In the genomic region with DNA sequence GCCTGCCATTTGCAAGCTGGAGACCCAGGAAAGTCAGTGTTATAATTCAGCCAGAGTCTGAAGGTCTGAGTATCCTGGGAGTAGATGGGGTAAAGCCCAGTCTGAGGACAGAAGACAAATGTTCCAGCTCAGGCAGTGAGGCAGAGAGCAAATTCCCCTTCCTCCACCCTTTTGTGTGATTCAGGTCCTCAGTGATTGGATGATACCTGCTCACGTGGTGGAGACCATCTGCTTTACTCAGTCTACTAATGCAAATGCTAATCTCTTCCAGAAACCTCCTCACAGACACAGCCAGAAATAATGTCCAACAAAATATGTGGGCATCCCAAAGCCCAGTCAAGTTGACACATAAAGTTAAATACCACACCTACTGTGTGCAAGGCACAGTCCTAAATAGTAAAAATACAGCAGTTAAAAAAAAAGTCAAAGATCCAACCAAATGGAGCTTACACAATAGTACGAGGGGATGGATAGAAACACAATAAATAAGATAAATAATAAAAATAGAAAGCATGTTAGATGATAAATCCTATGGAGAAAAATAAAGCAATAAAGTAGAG, we compare ENCODE assay signal across 1 cellular context.
TF ChIP-seq lines count a peak whose summit lies in the region.

No MANE protein-coding gene starts in this region.

TF ChIP-seq in HepG2, 621 proteins besides CTCF, POLR2A, EP300 and RAD21:
- TF ChIP-seq ZNF614 (CRISPR knock-in tag; IDR thresholded peaks at IDR 0.05; ENCODE audit: borderline replicate concordance) (no peak), SIN3A (IDR thresholded peaks at IDR 0.05; ENCODE audit: borderline replicate concordance, low read depth, low read length) (no peak), CREM (IDR thresholded peaks at IDR 0.05) (no peak), CREM (CRISPR knock-in tag; IDR thresholded peaks at IDR 0.05) (no peak), IRF2 (CRISPR knock-in tag; IDR thresholded peaks at IDR 0.05) (no peak)
- TF ChIP-seq, protein P1, sequence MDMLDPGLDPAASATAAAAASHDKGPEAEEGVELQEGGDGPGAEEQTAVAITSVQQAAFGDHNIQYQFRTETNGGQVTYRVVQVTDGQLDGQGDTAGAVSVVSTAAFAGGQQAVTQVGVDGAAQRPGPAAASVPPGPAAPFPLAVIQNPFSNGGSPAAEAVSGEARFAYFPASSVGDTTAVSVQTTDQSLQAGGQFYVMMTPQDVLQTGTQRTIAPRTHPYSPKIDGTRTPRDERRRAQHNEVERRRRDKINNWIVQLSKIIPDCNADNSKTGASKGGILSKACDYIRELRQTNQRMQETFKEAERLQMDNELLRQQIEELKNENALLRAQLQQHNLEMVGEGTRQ (IDR thresholded peaks at IDR 0.05; ENCODE audit: low read depth, low read length): peak; percentile 53
- TF ChIP-seq, protein P1 (CRISPR knock-in tag; IDR thresholded peaks at IDR 0.05; ENCODE audit: borderline replicate concordance): peak; percentile 40; the same call in 1 of the 2 replicates
- TF ChIP-seq, protein P2, sequence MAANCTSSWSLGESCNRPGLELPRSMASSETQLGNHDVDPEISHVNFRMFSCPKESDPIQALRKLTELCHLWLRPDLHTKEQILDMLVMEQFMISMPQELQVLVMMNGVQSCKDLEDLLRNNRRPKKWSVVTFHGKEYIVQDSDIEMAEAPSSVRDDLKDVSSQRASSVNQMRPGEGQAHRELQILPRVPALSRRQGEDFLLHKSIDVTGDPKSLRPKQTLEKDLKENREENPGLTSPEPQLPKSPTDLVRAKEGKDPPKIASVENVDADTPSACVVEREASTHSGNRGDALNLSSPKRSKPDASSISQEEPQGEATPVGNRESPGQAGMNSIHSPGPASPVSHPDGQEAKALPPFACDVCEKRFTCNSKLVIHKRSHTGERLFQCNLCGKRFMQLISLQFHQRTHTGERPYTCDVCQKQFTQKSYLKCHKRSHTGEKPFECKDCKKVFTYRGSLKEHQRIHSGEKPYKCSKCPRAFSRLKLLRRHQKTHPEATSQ (CRISPR knock-in tag; IDR thresholded peaks at IDR 0.05; ENCODE audit: borderline replicate concordance): no peak
- TF ChIP-seq, protein P3, sequence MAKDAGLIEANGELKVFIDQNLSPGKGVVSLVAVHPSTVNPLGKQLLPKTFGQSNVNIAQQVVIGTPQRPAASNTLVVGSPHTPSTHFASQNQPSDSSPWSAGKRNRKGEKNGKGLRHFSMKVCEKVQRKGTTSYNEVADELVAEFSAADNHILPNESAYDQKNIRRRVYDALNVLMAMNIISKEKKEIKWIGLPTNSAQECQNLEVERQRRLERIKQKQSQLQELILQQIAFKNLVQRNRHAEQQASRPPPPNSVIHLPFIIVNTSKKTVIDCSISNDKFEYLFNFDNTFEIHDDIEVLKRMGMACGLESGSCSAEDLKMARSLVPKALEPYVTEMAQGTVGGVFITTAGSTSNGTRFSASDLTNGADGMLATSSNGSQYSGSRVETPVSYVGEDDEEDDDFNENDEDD (CRISPR knock-in tag; IDR thresholded peaks at IDR 0.05; ENCODE audit: borderline replicate concordance): no peak
- TF ChIP-seq, protein P4, sequence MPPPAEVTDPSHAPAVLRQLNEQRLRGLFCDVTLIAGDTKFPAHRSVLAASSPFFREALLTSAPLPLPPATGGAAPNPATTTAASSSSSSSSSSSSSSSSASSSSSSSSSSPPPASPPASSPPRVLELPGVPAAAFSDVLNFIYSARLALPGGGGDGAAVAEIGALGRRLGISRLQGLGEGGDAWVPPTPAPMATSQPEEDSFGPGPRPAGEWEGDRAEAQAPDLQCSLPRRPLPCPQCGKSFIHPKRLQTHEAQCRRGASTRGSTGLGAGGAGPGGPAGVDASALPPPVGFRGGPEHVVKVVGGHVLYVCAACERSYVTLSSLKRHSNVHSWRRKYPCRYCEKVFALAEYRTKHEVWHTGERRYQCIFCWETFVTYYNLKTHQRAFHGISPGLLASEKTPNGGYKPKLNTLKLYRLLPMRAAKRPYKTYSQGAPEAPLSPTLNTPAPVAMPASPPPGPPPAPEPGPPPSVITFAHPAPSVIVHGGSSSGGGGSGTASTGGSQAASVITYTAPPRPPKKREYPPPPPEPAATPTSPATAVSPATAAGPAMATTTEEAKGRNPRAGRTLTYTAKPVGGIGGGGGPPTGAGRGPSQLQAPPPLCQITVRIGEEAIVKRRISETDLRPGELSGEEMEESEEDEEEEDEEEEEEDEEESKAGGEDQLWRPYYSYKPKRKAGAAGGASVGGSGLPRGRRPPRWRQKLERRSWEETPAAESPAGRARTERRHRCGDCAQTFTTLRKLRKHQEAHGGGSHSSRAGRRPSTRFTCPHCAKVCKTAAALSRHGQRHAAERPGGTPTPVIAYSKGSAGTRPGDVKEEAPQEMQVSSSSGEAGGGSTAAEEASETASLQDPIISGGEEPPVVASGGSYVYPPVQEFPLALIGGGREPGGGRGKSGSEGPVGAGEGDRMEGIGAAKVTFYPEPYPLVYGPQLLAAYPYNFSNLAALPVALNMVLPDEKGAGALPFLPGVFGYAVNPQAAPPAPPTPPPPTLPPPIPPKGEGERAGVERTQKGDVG (CRISPR knock-in tag; IDR thresholded peaks at IDR 0.05; ENCODE audit: borderline replicate concordance): no peak
